In genomic region chr21:14259669-14260458, GRCh38 we compare ENCODE assay signal across 8 cellular contexts. TPM values are rescaled to one million over a fixed set of nuclear protein-coding genes. Genes with fewer than 3 reads are reported as not detected.
DNase-seq lines count a peak whose midpoint lies in the region; ATAC-seq and TF ChIP-seq lines count a peak whose summit lies in the region.

No MANE protein-coding gene starts in this region.

- no peaks in the 10 kb centered on the region for H3K9me3 ChIP-seq in right lobe of liver

- intact Hi-C loops in right lobe of liver (cut with DNase I), result no loop called here

- no peaks in the 10 kb centered on the region for H3K36me3 ChIP-seq in right lobe of liver

- DNase-seq in GM03348 (ENCODE audit: low spot score) (peak; percentile 60), NCI-H526 (lab: John Stamatoyannopoulos, UW) (peak; percentile 35 to 70), cerebellar cortex (ENCODE audit: low spot score) (peak; percentile 78), right lobe of liver (no peak)
- no peak for DNase-seq in activated T-cell treated with anti-CD3 and anti-CD28 coated beads, Interleukin-2, amount 50 U/mL, for 48 hours
- no peak for DNase-seq in stimulated activated CD4-positive, alpha-beta T cell treated with anti-CD3 and anti-CD28 coated beads, Interleukin-4, amount 100 ng/mL, for 1 hour

- no peak overlapping the region for H3K4me3 ChIP-seq in right lobe of liver

- ATAC-seq in HG02884 (IDR thresholded peaks at IDR 0.05; ENCODE audit: unreplicated experiment), result peak; percentile 55
- peak; percentile 91 to 96 (median 92) for ATAC-seq in right lobe of liver
- no peak for ATAC-seq in HG02610 (IDR thresholded peaks at IDR 0.05; ENCODE audit: unreplicated experiment)

- 15% methylated on average over 5 of the region's 5 CpGs for WGBS in right lobe of liver (ENCODE audit: insufficient coverage, low coverage, low lambda C conversion rate, missing lambda C conversion rate)

- TF ChIP-seq POLR2A in right lobe of liver (IDR thresholded peaks at IDR 0.05), result no peak

- no peaks in the 10 kb centered on the region for H3K27me3 ChIP-seq in right lobe of liver

- H3K27ac ChIP-seq in right lobe of liver, result no peak overlapping the region

- no peaks in the 10 kb centered on the region for H3K4me1 ChIP-seq in right lobe of liver

- TF ChIP-seq CTCF in right lobe of liver (IDR thresholded peaks at IDR 0.05), result peak; percentile 54 to 69 (median 64)

RNA-seq across cellular contexts. Expression of gene RBM11, which starts 43.9 kb away (rescaled TPM):
- under 1 TPM in 2 of 6 experiments, not detected in 4; 0.24 to 0.37 TPM for total RNA-seq in right lobe of liver

RNA-seq across cellular contexts. Expression of gene LIPI, which starts 49.1 kb away (rescaled TPM):
- not detected for total RNA-seq in right lobe of liver

Comparison
In these comparisons a context has a peak if more than half of its experiments do, and no peak if none do; other contexts are left out.
1. DNase-seq: peak in GM03348 (single experiment), NCI-H526 (2 of 2) and cerebellar cortex (single experiment); none in right lobe of liver (0 of 3), activated T-cell treated with anti-CD3 and anti-CD28 coated beads, Interleukin-2, amount 50 U/mL, for 48 hours (0 of 2) and stimulated activated CD4-positive, alpha-beta T cell treated with anti-CD3 and anti-CD28 coated beads, Interleukin-4, amount 100 ng/mL, for 1 hour (single experiment).